22 cellular contexts compared by ENCODE assay signal in the genomic region with DNA sequence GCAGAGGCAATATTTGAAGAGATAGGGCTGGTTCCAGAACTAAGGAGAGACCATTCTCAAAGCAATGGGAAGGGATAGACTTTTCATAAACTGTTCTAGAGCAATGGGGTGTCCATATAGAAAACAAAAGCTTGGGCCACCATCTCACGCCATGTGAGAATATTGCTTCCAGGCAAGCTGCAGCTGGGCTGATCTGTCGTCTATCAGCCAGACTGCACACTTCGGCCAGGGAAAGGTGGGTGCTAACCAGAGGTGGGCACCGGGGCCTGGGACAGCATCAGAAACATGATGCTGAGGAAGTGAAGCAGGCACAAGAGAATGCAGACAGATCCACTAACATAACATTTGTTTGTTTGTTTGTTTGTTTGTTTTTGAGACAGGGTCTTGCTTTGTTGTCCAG. TPM values are rescaled to one million over a fixed set of nuclear protein-coding genes. Genes with fewer than 3 reads are reported as not detected.
"Had no signal": no experiment of that assay in that cellular context is flagged by ENCODE, and none has a peak within 500 bp of the region (broad histone marks: within the 10 kb centered on the region; RNA-seq: fewer than 3 reads in every experiment).

No MANE protein-coding gene starts in this region.

- H3K27me3 ChIP-seq: thyroid gland had no signal

- H3K9me3 Mint-ChIP-seq: activated naive CD4-positive, alpha-beta T cell treated with anti-CD3 and anti-CD28 coated beads for 36 hours; activated naive CD8-positive, alpha-beta T cell treated with anti-CD3 and anti-CD28 coated beads, Interleukin-2, amount 10 ng/mL, durations not matched to agents 7 days and 5 days; activated T-cell treated with anti-CD3 and anti-CD28 coated beads, Interleukin-2, amount 50 U/mL, for 24 hours; activated T-helper 17 cell treated with anti-CD3 and anti-CD28 coated beads, Interleukin-2, amount 50 U/mL, for 72 hours; natural killer cell treated with Interleukin-12 subunit alpha and Interleukin-12 subunit beta and Interleukin-15 and Interleukin-18, amount 100 ng/mL, for 72 hours; T-helper 1 cell treated with Interleukin-12 subunit alpha and Interleukin-12 subunit beta and Interleukin-4 antibody, amounts not matched to agents 30 μg/mL and 1 μg/mL, for 36 hours; WTC11 had no signal

- DNase-seq: activated naive CD4-positive, alpha-beta T cell treated with anti-CD3 and anti-CD28 coated beads for 36 hours; activated naive CD8-positive, alpha-beta T cell treated with anti-CD3 and anti-CD28 coated beads, Interleukin-2, amount 10 ng/mL, durations not matched to agents 7 days and 5 days; activated T-cell treated with anti-CD3 and anti-CD28 coated beads, Interleukin-2, amount 50 U/mL, for 24 hours; amniotic stem cell; dermis blood vessel endothelial cell; effector memory CD4-positive, alpha-beta T cell; foreskin melanocyte; left ventricle myocardium superior; mammary epithelial cell; midbrain; right cardiac atrium; stimulated activated CD4-positive, alpha-beta T cell treated with anti-CD3 and anti-CD28 coated beads, Interleukin-12 subunit alpha, Interleukin-12 subunit beta, amount 100 ng/mL, for 4 hours; stimulated activated CD4-positive, alpha-beta T cell treated with anti-CD3 and anti-CD28 coated beads, Interleukin-4, amount 100 ng/mL, for 4 hours; stimulated activated naive CD8-positive, alpha-beta T cell treated with anti-CD3 and anti-CD28 coated beads, Interleukin-15, Interleukin-2, amounts not matched to agents 100 U/mL and 50 U/mL, for 24 hours; T1000; thyroid gland had no signal

- H3K27ac Mint-ChIP-seq: activated naive CD4-positive, alpha-beta T cell treated with anti-CD3 and anti-CD28 coated beads for 36 hours; activated naive CD8-positive, alpha-beta T cell treated with anti-CD3 and anti-CD28 coated beads, Interleukin-2, amount 10 ng/mL, durations not matched to agents 7 days and 5 days; activated T-cell treated with anti-CD3 and anti-CD28 coated beads, Interleukin-2, amount 50 U/mL, for 24 hours; activated T-helper 17 cell treated with anti-CD3 and anti-CD28 coated beads, Interleukin-2, amount 50 U/mL, for 72 hours; natural killer cell treated with Interleukin-12 subunit alpha and Interleukin-12 subunit beta and Interleukin-15 and Interleukin-18, amount 100 ng/mL, for 72 hours; T-helper 1 cell treated with Interleukin-12 subunit alpha and Interleukin-12 subunit beta and Interleukin-4 antibody, amounts not matched to agents 30 μg/mL and 1 μg/mL, for 36 hours; WTC11 had no signal

- ATAC-seq: activated T-helper 17 cell treated with anti-CD3 and anti-CD28 coated beads, Interleukin-2, amount 50 U/mL, for 72 hours; left ventricle myocardium superior; natural killer cell treated with Interleukin-12 subunit alpha and Interleukin-12 subunit beta and Interleukin-15 and Interleukin-18, amount 100 ng/mL, for 72 hours; right cardiac atrium; stimulated activated naive CD8-positive, alpha-beta T cell treated with anti-CD3 and anti-CD28 coated beads, Interleukin-15, Interleukin-2, amounts not matched to agents 100 U/mL and 50 U/mL, for 24 hours; WTC11 had no signal

- H3K27me3 Mint-ChIP-seq: activated T-cell treated with anti-CD3 and anti-CD28 coated beads, Interleukin-2, amount 50 U/mL, for 24 hours had no signal

- H3K4me1 Mint-ChIP-seq: activated T-helper 17 cell treated with anti-CD3 and anti-CD28 coated beads, Interleukin-2, amount 50 U/mL, for 72 hours; WTC11 had no signal

- H3K9ac ChIP-seq: parathyroid adenoma had no signal

- H3K27ac ChIP-seq: parathyroid adenoma, thyroid gland had no signal

- H3K79me2 ChIP-seq: parathyroid adenoma had no signal

- H3K36me3 ChIP-seq: thyroid gland had no signal

- H3K4me1 ChIP-seq: parathyroid adenoma, thyroid gland had no signal

- H2AFZ ChIP-seq: parathyroid adenoma had no signal

- H3K9me3 ChIP-seq: thyroid gland had no signal

- H3K4me3 ChIP-seq: thyroid gland had no signal

- H3K4me3 Mint-ChIP-seq: activated naive CD4-positive, alpha-beta T cell treated with anti-CD3 and anti-CD28 coated beads for 36 hours; activated naive CD8-positive, alpha-beta T cell treated with anti-CD3 and anti-CD28 coated beads, Interleukin-2, amount 10 ng/mL, durations not matched to agents 7 days and 5 days; activated T-cell treated with anti-CD3 and anti-CD28 coated beads, Interleukin-2, amount 50 U/mL, for 24 hours; activated T-helper 17 cell treated with anti-CD3 and anti-CD28 coated beads, Interleukin-2, amount 50 U/mL, for 72 hours; natural killer cell treated with Interleukin-12 subunit alpha and Interleukin-12 subunit beta and Interleukin-15 and Interleukin-18, amount 100 ng/mL, for 72 hours; T-helper 1 cell treated with Interleukin-12 subunit alpha and Interleukin-12 subunit beta and Interleukin-4 antibody, amounts not matched to agents 30 μg/mL and 1 μg/mL, for 36 hours; WTC11 had no signal

RNA-seq across cellular contexts. Expression of a gene that starts 43.7 kb away (rescaled TPM):
- total RNA-seq: bronchial epithelial cell; dermis blood vessel endothelial cell; mammary epithelial cell; natural killer cell treated with Interleukin-12 subunit alpha and Interleukin-12 subunit beta and Interleukin-15 and Interleukin-18, amount 100 ng/mL, for 72 hours; WTC11 had no signal
- polyA plus RNA-seq: mammary epithelial cell had no signal
